In the genomic region with DNA sequence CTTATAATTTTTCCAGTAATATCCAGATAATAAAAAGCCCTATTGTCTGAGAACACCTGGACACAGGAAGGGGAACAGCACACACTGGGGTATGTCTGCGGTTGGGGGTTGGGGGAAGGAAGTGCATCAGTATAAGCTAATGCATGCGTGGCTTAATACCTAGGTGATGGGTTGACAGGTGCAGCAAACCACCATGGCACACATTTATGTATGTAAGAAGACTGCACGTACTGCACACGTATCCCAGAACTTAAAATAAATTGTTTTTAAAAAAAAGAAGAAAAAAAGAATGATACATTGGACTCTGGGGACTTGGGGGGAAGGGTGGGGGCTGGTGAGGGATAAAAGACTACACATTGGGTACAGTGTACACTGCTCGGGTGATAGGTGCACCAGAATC, we compare ENCODE assay signal across 24 cellular contexts.
"Had no signal": no experiment of that assay in that cellular context is flagged by ENCODE, and none has a peak within 500 bp of the region (broad histone marks: within the 10 kb centered on the region; RNA-seq: fewer than 3 reads in every experiment).

No MANE protein-coding gene starts in this region.

- H3K4me2 ChIP-seq: hepatocyte had no signal

- H2AFZ ChIP-seq: hepatocyte had no signal

- H3K9me3 ChIP-seq: adrenal gland, prostate gland had no signal

- H3K27ac ChIP-seq: adrenal gland, hepatocyte, left lung, prostate gland had no signal

- DNase-seq: activated CD4-positive, alpha-beta T cell treated with anti-CD3 and anti-CD28 coated beads for 36 hours; activated CD4-positive, alpha-beta T cell treated with anti-CD3 and anti-CD28 coated beads, Interleukin-2, amount 50 U/mL, for 4 hours; activated CD8-positive, alpha-beta memory T cell treated with anti-CD3 and anti-CD28 coated beads for 24 hours; activated CD8-positive, alpha-beta memory T cell treated with anti-CD3 and anti-CD28 coated beads, Interleukin-2, amount 50 U/mL, for 4 hours; activated T-cell treated with anti-CD3 and anti-CD28 coated beads, Interleukin-2, amount 50 U/mL, for 24 hours; adrenal gland; central memory CD4-positive, alpha-beta T cell; dermis blood vessel endothelial cell; effector CD8-positive, alpha-beta T cell; erythroblast; foreskin fibroblast; glutamatergic neuron; immature natural killer cell; kidney glomerular epithelial cell; left lung; natural killer cell; stimulated activated CD4-positive, alpha-beta T cell treated with anti-CD3 and anti-CD28 coated beads, Interleukin-2, amount 100 ng/mL, for 48 hours; stimulated activated naive CD8-positive, alpha-beta T cell treated with anti-CD3 and anti-CD28 coated beads, Interleukin-15, Interleukin-2, amounts not matched to agents 100 U/mL and 50 U/mL, for 24 hours; T-helper 9 cell had no signal

- H3K79me2 ChIP-seq: hepatocyte had no signal

- ATAC-seq: activated CD4-positive, alpha-beta T cell treated with anti-CD3 and anti-CD28 coated beads for 36 hours; activated naive CD4-positive, alpha-beta T cell treated with anti-CD3 and anti-CD28 coated beads, Interleukin-2, amount 50 U/mL, for 72 hours; activated T-helper 17 cell treated with anti-CD3 and anti-CD28 coated beads, Interleukin-2, amount 50 U/mL, for 72 hours; left lung; natural killer cell; stimulated activated naive CD8-positive, alpha-beta T cell treated with anti-CD3 and anti-CD28 coated beads, Interleukin-15, Interleukin-2, amounts not matched to agents 100 U/mL and 50 U/mL, for 24 hours had no signal

- H3K4me3 ChIP-seq: adrenal gland, hepatocyte, left lung, lung, prostate gland had no signal

- H3K27me3 ChIP-seq: adrenal gland, hepatocyte had no signal

- H3K36me3 ChIP-seq: adrenal gland, left lung, prostate gland had no signal

- H3K4me1 ChIP-seq: adrenal gland, left lung, prostate gland had no signal
